19 cellular contexts compared by ENCODE assay signal in the genomic region with DNA sequence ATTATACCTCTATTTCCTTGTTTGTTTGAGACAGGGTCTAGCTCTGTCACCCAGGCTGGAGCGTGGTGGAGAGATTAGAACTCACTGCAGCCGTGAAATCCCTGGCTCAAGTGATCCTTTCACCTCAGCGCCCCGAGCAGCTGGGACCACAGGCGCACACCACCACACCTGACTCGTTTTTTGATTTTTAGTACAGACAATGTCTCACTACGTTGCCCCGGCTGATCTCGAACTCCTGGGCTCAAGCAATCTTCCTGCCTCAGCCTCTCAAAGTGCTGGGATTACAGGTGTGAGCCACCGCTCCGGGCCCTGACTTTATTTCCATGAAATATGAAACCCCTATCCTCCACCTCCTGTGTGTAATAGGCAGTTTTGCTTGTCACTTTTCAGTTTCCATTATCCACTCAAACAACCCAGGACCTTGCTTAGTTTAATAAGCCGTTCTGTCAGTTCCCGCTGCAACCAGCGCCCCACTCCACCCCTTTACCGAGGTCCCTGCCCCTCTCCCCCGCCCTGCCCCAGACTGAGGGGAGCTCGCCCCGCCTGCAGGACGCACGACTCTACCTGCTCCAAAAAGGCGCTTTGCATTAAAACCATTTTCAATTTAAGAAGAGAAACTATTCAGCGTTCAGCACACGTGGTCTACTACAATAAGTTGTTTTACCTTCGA. TPM values are rescaled to one million over a fixed set of nuclear protein-coding genes. Genes with fewer than 3 reads are reported as not detected.
DNase-seq lines count a peak whose midpoint lies in the region; ATAC-seq, FAIRE-seq and TF ChIP-seq lines count a peak whose summit lies in the region.
"Had no signal": no experiment of that assay in that cellular context is flagged by ENCODE, and none has a peak within 500 bp of the region (broad histone marks: within the 10 kb centered on the region; RNA-seq: fewer than 3 reads in every experiment).

No MANE protein-coding gene starts in this region.

- DNase-seq in HepG2 (ENCODE audit: low spot score) = no peak
- DNase-seq in right lobe of liver = no peak
- DNase-seq in epithelial cell of prostate (ENCODE audit: low read depth, low spot score) = no peak
- no peak for DNase-seq in COLO829 (ENCODE audit: low spot score)
- DNase-seq in NCI-H510A (lab: John Stamatoyannopoulos, UW) = no peak
- DNase-seq: activated CD4-positive, alpha-beta T cell treated with anti-CD3 and anti-CD28 coated beads for 1 hour; DMS79; hippocampal formation; NCI-H1436 treated with DMSO at 0.1 percent for 48 hours; T-helper 17 cell; tibial artery had no signal

- POLR2A ChIA-PET in HepG2 (lab: Yijun Ruan, JAX) = no interaction called here

- peaks cover 38% of the 10 kb centered on the region for H3K9me3 Mint-ChIP-seq in nephron

- WGBS in HepG2 (ENCODE audit: low lambda C conversion rate) = 83% methylated on average over 24 of the region's 24 CpGs
- WGBS in right lobe of liver (ENCODE audit: insufficient coverage, low coverage, low lambda C conversion rate, missing lambda C conversion rate) = 51% methylated on average over 19 of the region's 24 CpGs

- no peak for FAIRE-seq in HepG2 (lab: Jason Lieb, UNC)

- no TSS peak for BruUV-seq in HepG2 (replicated peaks; lab: Mats Ljungman, UMichigan)

- H3K9me3 ChIP-seq in HepG2 (ENCODE audit: low read length) = peaks cover 26% of the 10 kb centered on the region
- H3K9me3 ChIP-seq in right lobe of liver = peaks cover 2 to 40% (median 15%) of the 10 kb centered on the region in 4 donors

- ATAC-seq in HepG2 (peak; percentile 8; the same call in 1 of the 3 replicates), right lobe of liver (no peak), HG02870 (IDR thresholded peaks at IDR 0.05; ENCODE audit: unreplicated experiment) (no peak), HG03571 (IDR thresholded peaks at IDR 0.05; ENCODE audit: unreplicated experiment) (no peak)
- ATAC-seq: stimulated activated effector memory CD8-positive, alpha-beta T cell treated with anti-CD3 and anti-CD28 coated beads, Interleukin-12 subunit alpha, Interleukin-12 subunit beta, amount 100 ng/mL, for 72 hours; T-helper 17 cell had no signal

- H3K9ac ChIP-seq in HepG2 (ENCODE audit: insufficient read depth, low read depth, low read length) = peak overlapping the region; percentile 20; the same call in 1 of the 2 replicates

- intact Hi-C loops in HepG2 (cut with micrococcal nuclease; ENCODE audit: unreplicated experiment) (loop anchor here (2.0 kb wide), 1 partner anchor 17 kb away; a partner anchor contains a TSS), right lobe of liver (cut with DNase I) (no loop called here)

- H3K27ac Mint-ChIP-seq in nephron = peak overlapping the region; percentile 90 to 95 (median 93)
- H3K27ac Mint-ChIP-seq: activated T-helper 2 cell treated with anti-CD3 and anti-CD28 coated beads, Interferon-gamma antibody, Interleukin-2, Interleukin-4, amounts not matched to agents 10 μg/mL and 5 μg/mL and 100 μg/mL, durations not matched to agents 14 hours and 24 hours and 36 hours; stimulated activated effector memory CD8-positive, alpha-beta T cell treated with anti-CD3 and anti-CD28 coated beads, Interleukin-12 subunit alpha, Interleukin-12 subunit beta, amount 100 ng/mL, for 72 hours; T-helper 17 cell had no signal

- H3K27me3 ChIP-seq in HepG2 (ENCODE audit: control insufficient read depth in 1 of 2, insufficient read depth in 2 of 2, low read length in 2 of 2) (no peaks in the 10 kb centered on the region; a peak in 2 of 5 replicates), right lobe of liver (no peaks in the 10 kb centered on the region)
- H3K27me3 ChIP-seq: SJCRH30, tibial artery had no signal

- TF ChIP-seq CTCF in HepG2 (CRISPR knock-in tag; IDR thresholded peaks at IDR 0.05) (no peak), right lobe of liver (IDR thresholded peaks at IDR 0.05) (no peak), nephron (IDR thresholded peaks at IDR 0.05; ENCODE audit: unreplicated experiment in 3 of 3) (no peak)

- H3K4me3 ChIP-seq in HepG2 (replicated peaks in 1 of 3; ENCODE audit: insufficient read depth in 1 of 3, low read depth in 2 of 3, low read length in 3 of 3) = no peak overlapping the region; a peak in 1 of 6 replicates
- no peak overlapping the region for H3K4me3 ChIP-seq in right lobe of liver
- H3K4me3 ChIP-seq: HAP-1, SJCRH30, tibial artery had no signal

- H3K36me3 ChIP-seq in HepG2 (replicated peaks in 1 of 2; ENCODE audit: control insufficient read depth in 1 of 2, insufficient read depth in 2 of 2, low read length in 2 of 2) (peaks cover 6 to 15% of the 10 kb centered on the region in 2 experiments; a peak in 3 of 5 replicates), right lobe of liver (peaks cover 0 to 5% (median 0%) of the 10 kb centered on the region in 4 donors)

- in situ Hi-C loops in HepG2 (cut with HindIII; ENCODE audit: extremely low pct_ligation_motif_present, low pct_unique_long_range_greater_than_20kb) = no loop called here

- no peaks in the 10 kb centered on the region for H3K27me3 Mint-ChIP-seq in nephron (ENCODE audit: low read depth)
- H3K27me3 Mint-ChIP-seq: T-helper 17 cell had no signal

- H3K4me1 ChIP-seq in HepG2 (ENCODE audit: insufficient read depth, low read length) (peaks cover 41% of the 10 kb centered on the region), right lobe of liver (no peaks in the 10 kb centered on the region)
- H3K4me1 ChIP-seq: HAP-1 had no signal

- TF ChIP-seq EP300 in HepG2 (IDR thresholded peaks at IDR 0.05; ENCODE audit: low read depth in 2 of 2, low read length in 2 of 2) = no peak
- no peak for TF ChIP-seq EP300 in HepG2 (CRISPR knock-in tag; IDR thresholded peaks at IDR 0.05; ENCODE audit: borderline replicate concordance)

- TF ChIP-seq RAD21 in HepG2 (CRISPR knock-in tag; IDR thresholded peaks at IDR 0.05) = no peak

- H3K27ac ChIP-seq in HepG2 (ENCODE audit: extremely low read length, insufficient read depth, low read length) (peak overlapping the region; percentile 90), right lobe of liver (no peak overlapping the region), epithelial cell of prostate (peak overlapping the region; percentile 99)
- H3K27ac ChIP-seq: SJCRH30, tibial artery had no signal

- H4K20me1 ChIP-seq in HepG2 (ENCODE audit: insufficient read depth, low read length) = no peaks in the 10 kb centered on the region

- H2AFZ ChIP-seq in HepG2 (ENCODE audit: low read length) = no peak overlapping the region

- peaks cover 3% of the 10 kb centered on the region for H3K79me2 ChIP-seq in HepG2 (ENCODE audit: insufficient read depth, low read length)

- CTCF ChIA-PET in HepG2 (lab: Yijun Ruan, JAX; ENCODE audit: low intra/inter-chr PET ratio, low total read pairs) = no interaction called here

- TF ChIP-seq POLR2A in HepG2 (IDR thresholded peaks at IDR 0.05; ENCODE audit: insufficient read depth in 1 of 2, low read depth in 2 of 2, low read length in 2 of 2) (no peak), right lobe of liver (IDR thresholded peaks at IDR 0.05) (no peak)

- H3K36me3 Mint-ChIP-seq in nephron (ENCODE audit: low read depth) = peaks cover 43% of the 10 kb centered on the region

- peaks cover 27% of the 10 kb centered on the region for H3K4me1 Mint-ChIP-seq in nephron

- peak overlapping the region; percentile 82; the same call in 1 of the 2 replicates for H3K4me2 ChIP-seq in HepG2 (ENCODE audit: low read depth, low read length)

- H3K4me3 Mint-ChIP-seq in nephron = peak overlapping the region in 2 of 3 experiments; percentile 51 to 67
- H3K4me3 Mint-ChIP-seq: stimulated activated effector memory CD8-positive, alpha-beta T cell treated with anti-CD3 and anti-CD28 coated beads, Interleukin-12 subunit alpha, Interleukin-12 subunit beta, amount 100 ng/mL, for 72 hours; T-helper 17 cell had no signal

RNA-seq across cellular contexts. Expression of a gene that starts 16.9 kb away (rescaled TPM):
- 14.1 and 23.1 TPM in 2 replicates for total RNA-seq in HepG2 (2016; rRNA removed; fragmentation: Illumina TruSeq; extraction: Trizol)
- 2.5 and 3.3 TPM in 2 replicates for total RNA-seq in HepG2 (2016; cell fraction: cytosol; rRNA removed; fragmentation: Illumina TruSeq; extraction: Trizol; ENCODE audit: low read depth)
- total RNA-seq in HepG2 (2016; cell fraction: insoluble cytoplasmic fraction; rRNA removed; fragmentation: Illumina TruSeq; extraction: Trizol) = 15.1 and 26.6 TPM in 2 replicates
- 6.9 and 9.8 TPM in 2 replicates for total RNA-seq in HepG2 (2016; cell fraction: membrane; rRNA removed; fragmentation: Illumina TruSeq; extraction: Trizol)
- 9.8 and 11.9 TPM in 2 replicates for total RNA-seq in HepG2 (2016; cell fraction: nucleus; rRNA removed; fragmentation: Illumina TruSeq; extraction: Trizol)
- 5.2 and 6.5 TPM in 2 replicates for polyA plus RNA-seq in HepG2 (2011; rRNA removed)
- 3.0 and 5.7 TPM in 2 replicates for polyA plus RNA-seq in HepG2 (2011; cell fraction: cytosol; rRNA removed)
- 4.4 and 6.1 TPM in 2 replicates for polyA plus RNA-seq in HepG2 (2011; cell fraction: nucleus; rRNA removed)
- polyA plus RNA-seq in HepG2 (2012) = 6.0 and 8.5 TPM in 2 replicates
- polyA plus RNA-seq in HepG2 (2016; cell fraction: cytosol; fragmentation: Illumina TruSeq; extraction: Trizol; ENCODE audit: low read depth) = 0.46 TPM in 2 replicates
- polyA plus RNA-seq in HepG2 (2016; cell fraction: insoluble cytoplasmic fraction; fragmentation: Illumina TruSeq; extraction: Trizol; ENCODE audit: low read depth) = 10.2 and 10.9 TPM in 2 replicates
- polyA plus RNA-seq in HepG2 (2016; cell fraction: membrane; fragmentation: Illumina TruSeq; extraction: Trizol; ENCODE audit: low read depth) = 1.1 and 1.4 TPM in 2 replicates
- 8.3 and 9.0 TPM in 2 replicates for polyA plus RNA-seq in HepG2 (2016; cell fraction: nucleus; fragmentation: Illumina TruSeq; extraction: Trizol; ENCODE audit: insufficient read depth, low read depth)
- 2.0 and 3.8 TPM in 2 replicates for polyA minus RNA-seq in HepG2 (2011; rRNA and poly(A)+ RNA removed; ENCODE audit: low replicate concordance)
- 7.4 and 11.6 TPM in 2 replicates for polyA minus RNA-seq in HepG2 (2011; cell fraction: cytosol; rRNA and poly(A)+ RNA removed)
- polyA minus RNA-seq in HepG2 (2011; cell fraction: nucleus; rRNA and poly(A)+ RNA removed) = 11.7 and 18.5 TPM in 2 replicates
- total RNA-seq in right lobe of liver = 1 to 10 TPM in 5 of 6 experiments, under 1 TPM in 1; 0.68 to 3.5 (median 1.9) TPM
- total RNA-seq: HT1080 had no signal

RNA-seq across cellular contexts. Expression of a gene that starts 22.6 kb away (rescaled TPM):
- 7.6 and 10.4 TPM in 2 replicates for total RNA-seq in HepG2 (2016; rRNA removed; fragmentation: Illumina TruSeq; extraction: Trizol)
- 0.51 and 1.5 TPM in 2 replicates for total RNA-seq in HepG2 (2016; cell fraction: cytosol; rRNA removed; fragmentation: Illumina TruSeq; extraction: Trizol; ENCODE audit: low read depth)
- total RNA-seq in HepG2 (2016; cell fraction: insoluble cytoplasmic fraction; rRNA removed; fragmentation: Illumina TruSeq; extraction: Trizol) = 6.1 and 9.5 TPM in 2 replicates
- total RNA-seq in HepG2 (2016; cell fraction: membrane; rRNA removed; fragmentation: Illumina TruSeq; extraction: Trizol) = 2.8 and 3.0 TPM in 2 replicates
- 5.6 and 6.6 TPM in 2 replicates for total RNA-seq in HepG2 (2016; cell fraction: nucleus; rRNA removed; fragmentation: Illumina TruSeq; extraction: Trizol)
- 1.7 TPM in 2 replicates for polyA plus RNA-seq in HepG2 (2011; rRNA removed)
- 0.59 and 1.1 TPM in 2 replicates for polyA plus RNA-seq in HepG2 (2011; cell fraction: cytosol; rRNA removed)
- polyA plus RNA-seq in HepG2 (2011; cell fraction: nucleus; rRNA removed) = 1.6 and 2.7 TPM in 2 replicates
- polyA plus RNA-seq in HepG2 (2012) = 2.5 and 3.0 TPM in 2 replicates
- 0.15 and 0.21 TPM in 2 replicates for polyA plus RNA-seq in HepG2 (2016; cell fraction: cytosol; fragmentation: Illumina TruSeq; extraction: Trizol; ENCODE audit: low read depth)
- 4.2 and 4.7 TPM in 2 replicates for polyA plus RNA-seq in HepG2 (2016; cell fraction: insoluble cytoplasmic fraction; fragmentation: Illumina TruSeq; extraction: Trizol; ENCODE audit: low read depth)
- polyA plus RNA-seq in HepG2 (2016; cell fraction: membrane; fragmentation: Illumina TruSeq; extraction: Trizol; ENCODE audit: low read depth) = 0.56 and 0.72 TPM in 2 replicates
- 7.9 and 10.0 TPM in 2 replicates for polyA plus RNA-seq in HepG2 (2016; cell fraction: nucleus; fragmentation: Illumina TruSeq; extraction: Trizol; ENCODE audit: insufficient read depth, low read depth)
- polyA minus RNA-seq in HepG2 (2011; rRNA and poly(A)+ RNA removed; ENCODE audit: low replicate concordance) = 1.3 and 1.8 TPM in 2 replicates
- 2.3 and 2.8 TPM in 2 replicates for polyA minus RNA-seq in HepG2 (2011; cell fraction: cytosol; rRNA and poly(A)+ RNA removed)
- polyA minus RNA-seq in HepG2 (2011; cell fraction: nucleus; rRNA and poly(A)+ RNA removed) = 8.8 and 11.4 TPM in 2 replicates
- 1 to 10 TPM in 1 of 6 experiments, under 1 TPM in 5; 0.37 to 2.0 (median 0.76) TPM for total RNA-seq in right lobe of liver
- total RNA-seq: HT1080 had no signal

RNA-seq across cellular contexts. Expression of a gene that starts 48.4 kb away (rescaled TPM):
- total RNA-seq in HepG2 (2016; rRNA removed; fragmentation: Illumina TruSeq; extraction: Trizol) = 0.49 and 1.3 TPM in 2 replicates
- 0.71 TPM in 1 of 2 replicates, not detected in the other for total RNA-seq in HepG2 (2016; cell fraction: cytosol; rRNA removed; fragmentation: Illumina TruSeq; extraction: Trizol; ENCODE audit: low read depth)
- total RNA-seq in HepG2 (2016; cell fraction: insoluble cytoplasmic fraction; rRNA removed; fragmentation: Illumina TruSeq; extraction: Trizol) = 0.76 and 0.85 TPM in 2 replicates
- total RNA-seq in HepG2 (2016; cell fraction: membrane; rRNA removed; fragmentation: Illumina TruSeq; extraction: Trizol) = not detected in 2 replicates
- total RNA-seq in HepG2 (2016; cell fraction: nucleus; rRNA removed; fragmentation: Illumina TruSeq; extraction: Trizol) = 0.91 and 1.1 TPM in 2 replicates
- 0.05 TPM in 1 of 2 replicates, not detected in the other for polyA plus RNA-seq in HepG2 (2011; rRNA removed)
- polyA plus RNA-seq in HepG2 (2011; cell fraction: cytosol; rRNA removed) = not detected in 2 replicates
- not detected in 2 replicates for polyA plus RNA-seq in HepG2 (2011; cell fraction: nucleus; rRNA removed)
- not detected in 2 replicates for polyA plus RNA-seq in HepG2 (2012)
- polyA plus RNA-seq in HepG2 (2016; cell fraction: cytosol; fragmentation: Illumina TruSeq; extraction: Trizol; ENCODE audit: low read depth) = not detected in 2 replicates
- 0.43 TPM in 1 of 2 replicates, not detected in the other for polyA plus RNA-seq in HepG2 (2016; cell fraction: insoluble cytoplasmic fraction; fragmentation: Illumina TruSeq; extraction: Trizol; ENCODE audit: low read depth)
- polyA plus RNA-seq in HepG2 (2016; cell fraction: membrane; fragmentation: Illumina TruSeq; extraction: Trizol; ENCODE audit: low read depth) = 0.29 and 0.37 TPM in 2 replicates
- polyA plus RNA-seq in HepG2 (2016; cell fraction: nucleus; fragmentation: Illumina TruSeq; extraction: Trizol; ENCODE audit: insufficient read depth, low read depth) = 0.98 and 1.1 TPM in 2 replicates
- 15.4 TPM in 1 of 2 replicates, not detected in the other for polyA minus RNA-seq in HepG2 (2011; rRNA and poly(A)+ RNA removed; ENCODE audit: low replicate concordance)
- not detected in 2 replicates for polyA minus RNA-seq in HepG2 (2011; cell fraction: cytosol; rRNA and poly(A)+ RNA removed)
- not detected in 2 replicates for polyA minus RNA-seq in HepG2 (2011; cell fraction: nucleus; rRNA and poly(A)+ RNA removed)
- total RNA-seq in right lobe of liver = 1 to 10 TPM in 3 of 6 experiments, under 1 TPM in 2, not detected in 1; 0.68 to 5.0 (median 1.1) TPM

Comparison
In these comparisons a context has a peak if more than half of its experiments do, and no peak if none do; other contexts are left out.
1. H3K27ac ChIP-seq: peak in HepG2 (single experiment) and epithelial cell of prostate (single experiment); none in right lobe of liver (0 of 3).